ENCODE assay signal across 8 cellular contexts in the genomic region with DNA sequence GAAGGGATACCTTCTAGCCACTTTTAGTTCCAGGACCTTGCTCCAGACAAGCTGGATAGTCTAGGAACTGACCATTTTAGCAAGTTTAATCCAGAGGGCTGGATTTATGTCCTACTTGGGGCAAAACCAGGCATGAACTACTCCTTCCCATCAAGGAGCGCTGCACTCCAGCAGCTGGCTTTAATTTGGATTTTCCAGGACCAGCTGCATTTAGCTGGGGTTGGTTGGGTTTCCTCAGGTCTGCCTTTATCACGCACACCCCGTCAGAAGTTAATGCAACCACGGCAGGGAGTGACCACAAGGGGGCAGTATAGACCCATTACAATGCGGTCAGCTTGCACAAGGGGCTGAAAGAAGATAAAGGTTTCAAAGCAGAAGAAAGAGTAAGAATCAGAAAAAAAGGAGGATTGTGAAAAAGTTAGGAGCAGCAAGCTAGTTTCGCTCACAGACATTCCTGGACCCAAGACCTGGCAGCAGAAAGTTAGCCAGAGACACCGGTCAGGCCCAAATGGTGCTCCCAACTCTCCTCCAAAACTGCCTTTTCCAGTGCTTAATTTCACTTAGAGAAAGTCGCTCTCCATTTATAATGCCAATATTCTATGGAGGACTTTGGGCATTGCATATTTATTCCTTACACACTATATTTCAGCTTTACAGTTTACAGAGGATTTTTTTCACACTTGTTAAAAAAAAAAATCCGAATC.
A peak's percentile ranks its signal among the peaks of the same experiment; 100 is the strongest.
DNase-seq lines count a peak whose midpoint lies in the region; ATAC-seq and TF ChIP-seq lines count a peak whose summit lies in the region.

No MANE protein-coding gene starts in this region.

- ATAC-seq in GM18868 (IDR thresholded peaks at IDR 0.05; ENCODE audit: unreplicated experiment) = no peak

- no peak overlapping the region for H3K27ac ChIP-seq in HEK293 (ENCODE audit: extremely low read depth, low read depth, low read length)

- no peak overlapping the region for H3K4me3 ChIP-seq in HEK293 (ENCODE audit: low read depth, low read length)

- CTCF ChIA-PET in HEK293 (lab: Yijun Ruan, JAX) = interaction anchor here (0.5 to 5.8 kb wide), 39 partner anchors 9 to 889 kb away, joined by 3 to 66 read pairs (median 3); no protein-coding TSS in a partner anchor

- no peaks in the 10 kb centered on the region for H3K36me3 ChIP-seq in HEK293 (ENCODE audit: control insufficient read depth in 2 of 2, insufficient read depth in 1 of 2, low read length in 2 of 2)

- peaks cover 6% of the 10 kb centered on the region for H3K4me1 ChIP-seq in HEK293 (ENCODE audit: control insufficient read depth, insufficient read depth, low read length)

- DNase-seq in CD1c-positive myeloid dendritic cell (ENCODE audit: extremely low spot score) (peak; percentile 91), NCI-H446 treated with DMSO at 0.1 percent for 48 hours (lab: John Stamatoyannopoulos, UW) (peak; percentile 23), left kidney (ENCODE audit: low read depth, low spot score) (peak; percentile 92)
- DNase-seq in activated CD4-positive, CD25-positive, alpha-beta regulatory T cell treated with anti-CD3 and anti-CD28 coated beads, Interleukin-2, amount 50 U/mL, for 16 hours (ENCODE audit: low read depth, low spot score) = peak; percentile 65
- DNase-seq in central memory CD4-positive, alpha-beta T cell = peak; percentile 73
- DNase-seq in stimulated activated CD4-positive, alpha-beta T cell treated with anti-CD3 and anti-CD28 coated beads, Interleukin-2, amount 100 ng/mL, for 4 hours (ENCODE audit: low read depth) = peak; percentile 81

- no peaks in the 10 kb centered on the region for H3K9me3 ChIP-seq in HEK293 (ENCODE audit: control insufficient read depth, insufficient read depth, low read depth, low read length)

- POLR2A ChIA-PET in HEK293 (lab: Yijun Ruan, JAX) = interaction anchor here (0.5 kb wide), 1 partner anchor 449 kb away, joined by 4 read pairs; no protein-coding TSS in a partner anchor

- peak; percentile 72 for TF ChIP-seq CTCF in HEK293 (tag by site-specific recombination; IDR thresholded peaks at IDR 0.05)

TF ChIP-seq in HEK293, 187 proteins besides CTCF, POLR2A, EP300 and RAD21:
- TF ChIP-seq, protein P1, sequence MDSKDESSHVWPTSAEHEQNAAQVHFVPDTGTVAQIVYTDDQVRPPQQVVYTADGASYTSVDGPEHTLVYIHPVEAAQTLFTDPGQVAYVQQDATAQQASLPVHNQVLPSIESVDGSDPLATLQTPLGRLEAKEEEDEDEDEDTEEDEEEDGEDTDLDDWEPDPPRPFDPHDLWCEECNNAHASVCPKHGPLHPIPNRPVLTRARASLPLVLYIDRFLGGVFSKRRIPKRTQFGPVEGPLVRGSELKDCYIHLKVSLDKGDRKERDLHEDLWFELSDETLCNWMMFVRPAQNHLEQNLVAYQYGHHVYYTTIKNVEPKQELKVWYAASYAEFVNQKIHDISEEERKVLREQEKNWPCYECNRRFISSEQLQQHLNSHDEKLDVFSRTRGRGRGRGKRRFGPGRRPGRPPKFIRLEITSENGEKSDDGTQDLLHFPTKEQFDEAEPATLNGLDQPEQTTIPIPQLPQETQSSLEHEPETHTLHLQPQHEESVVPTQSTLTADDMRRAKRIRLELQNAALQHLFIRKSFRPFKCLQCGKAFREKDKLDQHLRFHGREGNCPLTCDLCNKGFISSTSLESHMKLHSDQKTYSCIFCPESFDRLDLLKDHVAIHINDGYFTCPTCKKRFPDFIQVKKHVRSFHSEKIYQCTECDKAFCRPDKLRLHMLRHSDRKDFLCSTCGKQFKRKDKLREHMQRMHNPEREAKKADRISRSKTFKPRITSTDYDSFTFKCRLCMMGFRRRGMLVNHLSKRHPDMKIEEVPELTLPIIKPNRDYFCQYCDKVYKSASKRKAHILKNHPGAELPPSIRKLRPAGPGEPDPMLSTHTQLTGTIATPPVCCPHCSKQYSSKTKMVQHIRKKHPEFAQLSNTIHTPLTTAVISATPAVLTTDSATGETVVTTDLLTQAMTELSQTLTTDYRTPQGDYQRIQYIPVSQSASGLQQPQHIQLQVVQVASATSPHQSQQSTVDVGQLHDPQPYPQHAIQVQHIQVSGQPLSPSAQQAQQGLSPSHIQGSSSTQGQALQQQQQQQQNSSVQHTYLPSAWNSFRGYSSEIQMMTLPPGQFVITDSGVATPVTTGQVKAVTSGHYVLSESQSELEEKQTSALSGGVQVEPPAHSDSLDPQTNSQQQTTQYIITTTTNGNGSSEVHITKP (tag by site-specific recombination; IDR thresholded peaks at IDR 0.05) = peak; percentile 21; the same call in 1 of the 2 replicates
- TF ChIP-seq ZBTB17 (tag by site-specific recombination; IDR thresholded peaks at IDR 0.05) = peak; percentile 56
- TF ChIP-seq, protein P2, sequence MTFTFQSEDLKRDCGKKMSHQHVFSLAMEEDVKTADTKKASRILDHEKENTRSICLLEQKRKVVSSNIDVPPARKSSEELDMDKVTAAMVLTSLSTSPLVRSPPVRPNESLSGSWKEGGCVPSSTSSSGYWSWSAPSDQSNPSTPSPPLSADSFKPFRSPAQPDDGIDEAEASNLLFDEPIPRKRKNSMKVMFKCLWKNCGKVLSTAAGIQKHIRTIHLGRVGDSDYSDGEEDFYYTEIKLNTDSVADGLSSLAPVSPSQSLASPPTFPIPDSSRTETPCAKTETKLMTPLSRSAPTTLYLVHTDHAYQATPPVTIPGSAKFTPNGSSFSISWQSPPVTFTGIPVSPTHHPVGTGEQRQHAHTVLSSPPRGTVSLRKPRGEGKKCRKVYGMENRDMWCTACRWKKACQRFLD (tag by site-specific recombination; IDR thresholded peaks at IDR 0.05) = no peak
- TF ChIP-seq PRDM1 (tag by site-specific recombination; IDR thresholded peaks at IDR 0.05) = peak; percentile 88
- TF ChIP-seq KLF8 (tag by site-specific recombination; IDR thresholded peaks at IDR 0.05) = 0 out of 2 replicates have a peak, but pooled peaks have one; percentile 13
- TF ChIP-seq ZSCAN30 (tag by site-specific recombination; IDR thresholded peaks at IDR 0.05) = peak; percentile 14; the same call in 1 of the 2 replicates
- TF ChIP-seq ZNF169 (tag by site-specific recombination; IDR thresholded peaks at IDR 0.05) = no peak
- no peak for TF ChIP-seq KLF9 (tag by site-specific recombination; IDR thresholded peaks at IDR 0.05; ENCODE audit: low read depth)
- TF ChIP-seq ZNF654 (tag by site-specific recombination; IDR thresholded peaks at IDR 0.05; ENCODE audit: low read depth) = peak; percentile 91
- no peak for TF ChIP-seq ZNF658 (tag by site-specific recombination; IDR thresholded peaks at IDR 0.05)
- TF ChIP-seq, protein P3, sequence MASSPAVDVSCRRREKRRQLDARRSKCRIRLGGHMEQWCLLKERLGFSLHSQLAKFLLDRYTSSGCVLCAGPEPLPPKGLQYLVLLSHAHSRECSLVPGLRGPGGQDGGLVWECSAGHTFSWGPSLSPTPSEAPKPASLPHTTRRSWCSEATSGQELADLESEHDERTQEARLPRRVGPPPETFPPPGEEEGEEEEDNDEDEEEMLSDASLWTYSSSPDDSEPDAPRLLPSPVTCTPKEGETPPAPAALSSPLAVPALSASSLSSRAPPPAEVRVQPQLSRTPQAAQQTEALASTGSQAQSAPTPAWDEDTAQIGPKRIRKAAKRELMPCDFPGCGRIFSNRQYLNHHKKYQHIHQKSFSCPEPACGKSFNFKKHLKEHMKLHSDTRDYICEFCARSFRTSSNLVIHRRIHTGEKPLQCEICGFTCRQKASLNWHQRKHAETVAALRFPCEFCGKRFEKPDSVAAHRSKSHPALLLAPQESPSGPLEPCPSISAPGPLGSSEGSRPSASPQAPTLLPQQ (tag by site-specific recombination; IDR thresholded peaks at IDR 0.05) = 0 out of 2 replicates have a peak, but pooled peaks have one; percentile 18
- 0 out of 2 replicates have a peak, but pooled peaks have one; percentile 17 for TF ChIP-seq ZEB2 (tag by site-specific recombination; IDR thresholded peaks at IDR 0.05)
- TF ChIP-seq ZNF366 (tag by site-specific recombination; conservative IDR thresholded peaks at IDR 0.05) = peak; percentile 68; the same call in 1 of the 2 replicates
- 0 out of 2 replicates have a peak, but pooled peaks have one; percentile 18 for TF ChIP-seq ZBTB8A (tag by site-specific recombination; IDR thresholded peaks at IDR 0.05)
- TF ChIP-seq, protein P4, sequence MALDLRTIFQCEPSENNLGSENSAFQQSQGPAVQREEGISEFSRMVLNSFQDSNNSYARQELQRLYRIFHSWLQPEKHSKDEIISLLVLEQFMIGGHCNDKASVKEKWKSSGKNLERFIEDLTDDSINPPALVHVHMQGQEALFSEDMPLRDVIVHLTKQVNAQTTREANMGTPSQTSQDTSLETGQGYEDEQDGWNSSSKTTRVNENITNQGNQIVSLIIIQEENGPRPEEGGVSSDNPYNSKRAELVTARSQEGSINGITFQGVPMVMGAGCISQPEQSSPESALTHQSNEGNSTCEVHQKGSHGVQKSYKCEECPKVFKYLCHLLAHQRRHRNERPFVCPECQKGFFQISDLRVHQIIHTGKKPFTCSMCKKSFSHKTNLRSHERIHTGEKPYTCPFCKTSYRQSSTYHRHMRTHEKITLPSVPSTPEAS (tag by site-specific recombination; IDR thresholded peaks at IDR 0.05) = 0 out of 2 replicates have a peak, but pooled peaks have one; percentile 26
- peak; percentile 24; the same call in 1 of the 2 replicates for TF ChIP-seq ZNF2 (tag by site-specific recombination; IDR thresholded peaks at IDR 0.05)
- no peak for TF ChIP-seq ZNF777 (tag by site-specific recombination; IDR thresholded peaks at IDR 0.05; ENCODE audit: borderline replicate concordance)

Comparison
In these comparisons a context has a peak if more than half of its experiments do, and no peak if none do; other contexts are left out.
1. DNase-seq: peak in every context shown above with its lines; median percentile 92 in left kidney; 91 in CD1c-positive myeloid dendritic cell; 81 in stimulated activated CD4-positive, alpha-beta T cell treated with anti-CD3 and anti-CD28 coated beads, Interleukin-2, amount 100 ng/mL, for 4 hours; 73 in central memory CD4-positive, alpha-beta T cell; 65 in activated CD4-positive, CD25-positive, alpha-beta regulatory T cell treated with anti-CD3 and anti-CD28 coated beads, Interleukin-2, amount 50 U/mL, for 16 hours; 23 in NCI-H446 treated with DMSO at 0.1 percent for 48 hours.